Comparison of ENCODE assay signal across 9 cellular contexts in genomic region chr12:12999276-12999958, GRCh38. TPM values are rescaled to one million over a fixed set of nuclear protein-coding genes. Genes with fewer than 3 reads are reported as not detected.
DNase-seq lines count a peak whose midpoint lies in the region; ATAC-seq and TF ChIP-seq lines count a peak whose summit lies in the region.
"Had no signal": no experiment of that assay in that cellular context is flagged by ENCODE, and none has a peak within 500 bp of the region (broad histone marks: within the 10 kb centered on the region; RNA-seq: fewer than 3 reads in every experiment).

No MANE protein-coding gene starts in this region.

- TF ChIP-seq POLR2A in uterus (IDR thresholded peaks at IDR 0.05) = no peak

- CTCF ChIA-PET in Caco-2 (lab: Charles Lee) = interaction anchor here (0.6 to 1.8 kb wide), 5 partner anchors 14 to 163 kb away, joined by 3 to 7 read pairs (median 3); no protein-coding TSS in a partner anchor

- H3K9me3 ChIP-seq in Caco-2 = no peaks in the 10 kb centered on the region
- no peaks in the 10 kb centered on the region for H3K9me3 ChIP-seq in mesodermal cell (ENCODE audit: control insufficient read depth, low read length)
- H3K9me3 ChIP-seq in uterus = no peaks in the 10 kb centered on the region

- H3K27me3 ChIP-seq in Caco-2 (replicated peaks; ENCODE audit: control insufficient read depth, insufficient read depth, low read length) = no peaks in the 10 kb centered on the region
- H3K27me3 ChIP-seq in uterus = no peaks in the 10 kb centered on the region

- H3K4me3 Mint-ChIP-seq in Caco-2 (ENCODE audit: unreplicated experiment) = peak overlapping the region; percentile 88
- peak overlapping the region; percentile 95 for H3K4me3 Mint-ChIP-seq in dendritic cell treated with granulocyte-macrophage colony-stimulating factor and Interleukin-4, amounts not matched to agents 40 ng/mL and 50 ng/mL, for 4 days

- peaks cover 25% of the 10 kb centered on the region for H3K4me1 Mint-ChIP-seq in Caco-2 (ENCODE audit: low read depth, unreplicated experiment)
- H3K4me1 Mint-ChIP-seq in dendritic cell treated with granulocyte-macrophage colony-stimulating factor and Interleukin-4, amounts not matched to agents 40 ng/mL and 50 ng/mL, for 4 days (ENCODE audit: low read depth) = peaks cover 64% of the 10 kb centered on the region

- H3K27me3 Mint-ChIP-seq in Caco-2 (ENCODE audit: insufficient read depth, unreplicated experiment) = no peaks in the 10 kb centered on the region
- H3K27me3 Mint-ChIP-seq in dendritic cell treated with granulocyte-macrophage colony-stimulating factor and Interleukin-4, amounts not matched to agents 40 ng/mL and 50 ng/mL, for 4 days = no peaks in the 10 kb centered on the region

- H3K27ac ChIP-seq in mesodermal cell (ENCODE audit: low read depth, low read length, severe bottlenecking) (no peak overlapping the region), uterus (peak overlapping the region; percentile 89 to 90)

- intact Hi-C loops in Caco-2 (cut with micrococcal nuclease; ENCODE audit: unreplicated experiment) = loop anchor here (1.0 kb wide), 1 partner anchor 8 kb away; no protein-coding TSS in a partner anchor
- intact Hi-C loops in dendritic cell treated with granulocyte-macrophage colony-stimulating factor and Interleukin-4, amounts not matched to agents 40 ng/mL and 50 ng/mL, for 4 days (cut with micrococcal nuclease) = no loop called here
- intact Hi-C loops in uterus (cut with DNase I; ENCODE audit: low total_unique reads) = loop anchor here (5.0 kb wide), 1 partner anchor 92 kb away; no protein-coding TSS in a partner anchor

- H3K4me1 ChIP-seq in Caco-2 (peaks cover 25% of the 10 kb centered on the region), mesodermal cell (ENCODE audit: control insufficient read depth, insufficient read depth, low read length, poor library complexity, severe bottlenecking) (peaks cover 3% of the 10 kb centered on the region), uterus (no peaks in the 10 kb centered on the region)

- H3K36me3 ChIP-seq in Caco-2 (ENCODE audit: control insufficient read depth, insufficient read depth, low read length) (no peaks in the 10 kb centered on the region), mesodermal cell (ENCODE audit: control insufficient read depth, insufficient read depth, low read length) (no peaks in the 10 kb centered on the region), uterus (no peaks in the 10 kb centered on the region)

- H3K36me3 Mint-ChIP-seq in Caco-2 (ENCODE audit: insufficient read depth, unreplicated experiment) = no peaks in the 10 kb centered on the region
- peaks cover 27% of the 10 kb centered on the region for H3K36me3 Mint-ChIP-seq in dendritic cell treated with granulocyte-macrophage colony-stimulating factor and Interleukin-4, amounts not matched to agents 40 ng/mL and 50 ng/mL, for 4 days (ENCODE audit: low read depth)

- H3K9me3 Mint-ChIP-seq in Caco-2 (ENCODE audit: unreplicated experiment) = no peaks in the 10 kb centered on the region
- no peaks in the 10 kb centered on the region for H3K9me3 Mint-ChIP-seq in dendritic cell treated with granulocyte-macrophage colony-stimulating factor and Interleukin-4, amounts not matched to agents 40 ng/mL and 50 ng/mL, for 4 days

- POLR2A ChIA-PET in Caco-2 (lab: Charles Lee) = no interaction called here

- DNase-seq in Caco-2 = peak in 1 of 2 experiments; percentile 31
- DNase-seq in NCI-H2227 (lab: John Stamatoyannopoulos, UW; ENCODE audit: unreplicated experiment) = peak; percentile 62
- DNase-seq in uterus = no peak
- DNase-seq in NCI-H748 treated with DMSO at 0.1 percent for 48 hours (lab: John Stamatoyannopoulos, UW) = no peak

- H3K27ac Mint-ChIP-seq in Caco-2 (ENCODE audit: unreplicated experiment) = peak overlapping the region; percentile 94
- H3K27ac Mint-ChIP-seq in dendritic cell treated with granulocyte-macrophage colony-stimulating factor and Interleukin-4, amounts not matched to agents 40 ng/mL and 50 ng/mL, for 4 days = peak overlapping the region; percentile 99

- TSS peak; percentile 45 for BruUV-seq in Caco-2 (replicated peaks; lab: Mats Ljungman, UMichigan)

- TF ChIP-seq CTCF in Caco-2 (IDR thresholded peaks at IDR 0.05; ENCODE audit: insufficient read depth in 1 of 2, low read depth in 1 of 2, low read length in 1 of 2, severe bottlenecking in 1 of 2, unreplicated experiment in 1 of 2) (no peak), uterus (IDR thresholded peaks at IDR 0.05) (no peak)

- ATAC-seq in GM18867 (IDR thresholded peaks at IDR 0.05; ENCODE audit: unreplicated experiment) (no peak), GM18870 (IDR thresholded peaks at IDR 0.05; ENCODE audit: unreplicated experiment) (no peak)

- 39 to 60% methylated on average over 14 to 15 of the region's 22 CpGs for WGBS in mesodermal cell (ENCODE audit: insufficient coverage in 2 of 2), 2 experiments

- H3K4me3 ChIP-seq in Caco-2 (ENCODE audit: low read depth, low read length) = peak overlapping the region; percentile 85
- H3K4me3 ChIP-seq in mesodermal cell (ENCODE audit: extremely low read depth, insufficient read depth, low read length, poor library complexity, severe bottlenecking) = peak overlapping the region; percentile 72
- peak overlapping the region; percentile 61 to 73 for H3K4me3 ChIP-seq in uterus

RNA-seq across cellular contexts. Expression of gene HEBP1, which starts 0.6 kb away (rescaled TPM):
- total RNA-seq in Caco-2 (2022) (55.2 and 55.8 TPM in 2 replicates), uterus (10 to 100 TPM; 10.5 to 64.4 (median 40.9) TPM)
- polyA plus RNA-seq in mesodermal cell (2013, experiment 1 of 2) = 50.3 TPM
- polyA plus RNA-seq in mesodermal cell (2013, experiment 2 of 2) = 45.4 TPM

RNA-seq across cellular contexts. Expression of gene FAM234B, which starts 44.8 kb away (rescaled TPM):
- 11.2 and 11.4 TPM in 2 replicates for total RNA-seq in Caco-2 (2022)
- polyA plus RNA-seq in mesodermal cell (2013, experiment 1 of 2) = 10.6 TPM
- polyA plus RNA-seq in mesodermal cell (2013, experiment 2 of 2) = 9.3 TPM
- total RNA-seq in uterus = 1 to 10 TPM; 2.4 to 8.3 (median 4.6) TPM

RNA-seq across cellular contexts. Expression of gene GPRC5D, which starts 47.4 kb away (rescaled TPM):
- not detected in 2 replicates for total RNA-seq in Caco-2 (2022)
- not detected for polyA plus RNA-seq in mesodermal cell (2013, experiment 1 of 2)
- polyA plus RNA-seq in mesodermal cell (2013, experiment 2 of 2) = not detected
- total RNA-seq in uterus = not detected
- total RNA-seq: HT1080 had no signal
